In the genomic region with DNA sequence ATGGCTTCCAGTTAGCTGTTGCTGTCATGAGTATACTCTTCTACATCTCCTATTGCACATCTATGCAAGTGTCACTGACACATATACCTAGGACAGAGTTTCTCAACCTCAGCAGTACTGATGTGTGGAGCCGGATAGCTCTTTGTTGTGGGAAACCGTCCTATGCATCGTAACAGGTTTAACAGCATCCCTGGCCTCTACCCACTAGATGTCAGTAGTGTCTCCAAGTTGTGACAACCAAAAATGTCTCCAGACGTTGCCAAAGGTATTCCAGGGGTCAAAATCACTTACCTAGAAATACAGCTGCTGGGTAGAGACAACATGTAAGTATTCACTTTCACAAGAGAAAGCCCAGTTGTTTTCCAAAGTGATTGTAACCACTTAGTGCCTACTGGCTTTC, we compare ENCODE assay signal across 8 cellular contexts.
DNase-seq lines count a peak whose midpoint lies in the region; ATAC-seq and TF ChIP-seq lines count a peak whose summit lies in the region.

No MANE protein-coding gene starts in this region.

- no peak overlapping the region for H3K27ac ChIP-seq in brain microvascular endothelial cell
- H3K27ac ChIP-seq in substantia nigra (ENCODE audit: low read depth, low read length, poor library complexity, severe bottlenecking), result no peak overlapping the region

- H3K4me1 ChIP-seq in mucosa of descending colon (ENCODE audit: low read depth), result no peaks in the 10 kb centered on the region

- H3K27me3 Mint-ChIP-seq in activated CD4-positive, alpha-beta memory T cell treated with anti-CD3 and anti-CD28 coated beads for 36 hours, result no peaks in the 10 kb centered on the region

- TF ChIP-seq CTCF in GM12872 (IDR thresholded peaks at IDR 0.05; ENCODE audit: insufficient read depth, low read depth, low read length), result peak; percentile 48; the same call in 2 of the 3 replicates
- peak; percentile 79 for TF ChIP-seq CTCF in brain microvascular endothelial cell (IDR thresholded peaks at IDR 0.05; ENCODE audit: low read depth, low read length, missing control alignments)
- no peak for TF ChIP-seq CTCF in mucosa of descending colon (IDR thresholded peaks at IDR 0.05)

- in situ Hi-C loops in brain microvascular endothelial cell (cut with HindIII; ENCODE audit: low pct_ligation_motif_present, low sequenced_read_pairs), result no loop called here

- CTCF ChIA-PET in activated CD4-positive, alpha-beta memory T cell treated with anti-CD3 and anti-CD28 coated beads for 36 hours (lab: Charles Lee), result interaction anchor here (0.6 kb wide), 1 partner anchor 11 kb away, joined by 3 read pairs; no protein-coding TSS in a partner anchor

- no peak overlapping the region for H3K4me3 Mint-ChIP-seq in activated CD4-positive, alpha-beta memory T cell treated with anti-CD3 and anti-CD28 coated beads for 36 hours

- peak; percentile 30 for ATAC-seq in mucosa of descending colon
- no peak for ATAC-seq in HG03521 (IDR thresholded peaks at IDR 0.05; ENCODE audit: unreplicated experiment)
- no peak for ATAC-seq in HG02970 (IDR thresholded peaks at IDR 0.05; ENCODE audit: low FRiP score, unreplicated experiment)

- peaks cover 3% of the 10 kb centered on the region for H3K9me3 Mint-ChIP-seq in activated CD4-positive, alpha-beta memory T cell treated with anti-CD3 and anti-CD28 coated beads for 36 hours

- H3K27ac Mint-ChIP-seq in activated CD4-positive, alpha-beta memory T cell treated with anti-CD3 and anti-CD28 coated beads for 36 hours, result no peak overlapping the region

- no peaks in the 10 kb centered on the region for H3K36me3 Mint-ChIP-seq in activated CD4-positive, alpha-beta memory T cell treated with anti-CD3 and anti-CD28 coated beads for 36 hours

- H3K9me3 ChIP-seq in mucosa of descending colon, result no peaks in the 10 kb centered on the region

- POLR2A ChIA-PET in activated CD4-positive, alpha-beta memory T cell treated with anti-CD3 and anti-CD28 coated beads for 36 hours (lab: Charles Lee), result no interaction called here

- DNase-seq in NCI-H2081 treated with DMSO at 0.1 percent for 48 hours (lab: John Stamatoyannopoulos, UW) (peak; percentile 9), brain microvascular endothelial cell (peak; percentile 72), mucosa of descending colon (peak in 1 of 3 donors; percentile 21), substantia nigra (lab: John Stamatoyannopoulos, UW) (no peak)
- no peak for DNase-seq in activated CD4-positive, alpha-beta memory T cell treated with anti-CD3 and anti-CD28 coated beads for 36 hours

- H3K27me3 ChIP-seq in brain microvascular endothelial cell (replicated peaks), result no peaks in the 10 kb centered on the region

- no peaks in the 10 kb centered on the region for H3K4me1 Mint-ChIP-seq in activated CD4-positive, alpha-beta memory T cell treated with anti-CD3 and anti-CD28 coated beads for 36 hours (ENCODE audit: low read depth)

- H3K4me3 ChIP-seq in brain microvascular endothelial cell (ENCODE audit: low read depth, low read length) (no peak overlapping the region), mucosa of descending colon (no peak overlapping the region)

- intact Hi-C loops in mucosa of descending colon (cut with DNase I, micrococcal nuclease), result no loop called here
- intact Hi-C loops in activated CD4-positive, alpha-beta memory T cell treated with anti-CD3 and anti-CD28 coated beads for 36 hours (cut with micrococcal nuclease), result no loop called here

- H3K36me3 ChIP-seq in brain microvascular endothelial cell (replicated peaks) (no peaks in the 10 kb centered on the region), mucosa of descending colon (ENCODE audit: low read depth) (no peaks in the 10 kb centered on the region)

Comparison
In these comparisons a context has a peak if more than half of its experiments do, and no peak if none do; other contexts are left out.
1. DNase-seq: peak in NCI-H2081 treated with DMSO at 0.1 percent for 48 hours (single experiment) and brain microvascular endothelial cell (single experiment); none in activated CD4-positive, alpha-beta memory T cell treated with anti-CD3 and anti-CD28 coated beads for 36 hours (single experiment) and substantia nigra (0 of 49).